In the genomic region with DNA sequence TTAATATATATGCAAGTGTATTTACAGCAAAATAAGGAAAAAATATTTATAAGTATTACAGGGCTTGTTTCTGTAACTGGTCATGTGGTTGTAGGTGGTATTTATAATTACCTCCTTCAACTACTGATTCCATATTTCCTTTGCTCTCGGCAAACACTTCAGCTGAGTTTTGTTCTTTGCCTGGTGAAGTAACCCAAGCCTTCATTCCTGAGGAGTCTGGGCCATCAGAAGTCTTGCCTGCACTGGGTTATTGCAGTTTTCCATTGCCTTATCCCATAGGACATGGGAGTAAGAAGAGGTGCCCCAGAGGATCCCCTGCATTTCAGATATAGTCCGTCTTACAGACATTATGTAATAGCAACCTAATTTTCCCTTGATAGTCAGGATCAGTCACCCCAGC, we compare ENCODE assay signal across 37 cellular contexts. TPM values are rescaled to one million over a fixed set of nuclear protein-coding genes. Genes with fewer than 3 reads are reported as not detected.
"Had no signal": no experiment of that assay in that cellular context is flagged by ENCODE, and none has a peak within 500 bp of the region (broad histone marks: within the 10 kb centered on the region; RNA-seq: fewer than 3 reads in every experiment).

No MANE protein-coding gene starts in this region.

- H3K36me3 Mint-ChIP-seq: activated naive CD4-positive, alpha-beta T cell treated with anti-CD3 and anti-CD28 coated beads, Interleukin-2, amount 10 ng/mL, durations not matched to agents 7 days and 5 days; activated naive CD4-positive, alpha-beta T cell treated with anti-CD3 and anti-CD28 coated beads, Interleukin-2, amount 50 U/mL, for 24 hours; activated naive CD4-positive, alpha-beta T cell treated with anti-CD3 and anti-CD28 coated beads, Interleukin-2, amount 50 U/mL, for 72 hours; activated naive CD8-positive, alpha-beta T cell; activated naive CD8-positive, alpha-beta T cell treated with anti-CD3 and anti-CD28 coated beads for 36 hours; activated naive CD8-positive, alpha-beta T cell treated with anti-CD3 and anti-CD28 coated beads, Interleukin-2, amount 10 ng/mL, durations not matched to agents 7 days and 5 days had no signal

- H3K27me3 Mint-ChIP-seq: activated naive CD4-positive, alpha-beta T cell treated with anti-CD3 and anti-CD28 coated beads, Interleukin-2, amount 10 ng/mL, durations not matched to agents 7 days and 5 days; brain had no signal

- DNase-seq: activated effector memory CD4-positive, alpha-beta T cell treated with anti-CD3 and anti-CD28 coated beads, Interleukin-2, amount 50 U/mL, for 16 hours; activated effector memory CD4-positive, alpha-beta T cell treated with Interleukin-2 at 50 U/mL for 16 hours; activated gamma-delta T cell; activated gamma-delta T cell treated with Interleukin-2 at 50 U/mL for 16 hours; activated naive CD4-positive, alpha-beta T cell; activated naive CD4-positive, alpha-beta T cell treated with anti-CD3 and anti-CD28 coated beads for 36 hours; activated naive CD4-positive, alpha-beta T cell treated with anti-CD3 and anti-CD28 coated beads, Interleukin-2, amount 10 ng/mL, durations not matched to agents 7 days and 5 days; activated naive CD4-positive, alpha-beta T cell treated with anti-CD3 and anti-CD28 coated beads, Interleukin-2, amount 50 U/mL, for 16 hours; activated naive CD4-positive, alpha-beta T cell treated with Interleukin-2 at 50 U/mL for 16 hours; activated naive CD8-positive, alpha-beta T cell treated with anti-CD3 and anti-CD28 coated beads for 36 hours; activated naive CD8-positive, alpha-beta T cell treated with anti-CD3 and anti-CD28 coated beads, Interleukin-2, amount 10 ng/mL, durations not matched to agents 7 days and 5 days; activated naive CD8-positive, alpha-beta T cell treated with anti-CD3 and anti-CD28 coated beads, Interleukin-2, amount 50 U/mL, for 24 hours; activated T-cell treated with anti-CD3 and anti-CD28 coated beads for 4 hours; activated T-cell treated with anti-CD3 and anti-CD28 coated beads, Interleukin-2, amount 50 U/mL, for 1 hour; activated T-cell treated with anti-CD3 and anti-CD28 coated beads, Interleukin-2, amount 50 U/mL, for 24 hours; activated T-cell treated with anti-CD3 and anti-CD28 coated beads, Interleukin-2, amount 50 U/mL, for 4 hours; activated T-cell treated with anti-CD3 and anti-CD28 coated beads, Interleukin-2, amount 50 U/mL, for 48 hours; activated T-cell treated with anti-CD3 and anti-CD28 coated beads, Interleukin-2, amount 50 U/mL, for 72 hours; adrenal gland; amniotic stem cell; amygdala; aorta; body of pancreas; brain microvascular endothelial cell; central memory CD4-positive, alpha-beta T cell; cerebellar nuclear complex had no signal

- H3K9me3 ChIP-seq: adrenal gland, ascending aorta, body of pancreas, breast epithelium had no signal

- H3K4me1 Mint-ChIP-seq: activated naive CD4-positive, alpha-beta T cell treated with anti-CD3 and anti-CD28 coated beads, Interleukin-2, amount 10 ng/mL, durations not matched to agents 7 days and 5 days; activated naive CD4-positive, alpha-beta T cell treated with anti-CD3 and anti-CD28 coated beads, Interleukin-2, amount 50 U/mL, for 24 hours; activated naive CD8-positive, alpha-beta T cell treated with anti-CD3 and anti-CD28 coated beads for 36 hours; activated naive CD8-positive, alpha-beta T cell treated with anti-CD3 and anti-CD28 coated beads, Interleukin-2, amount 10 ng/mL, durations not matched to agents 7 days and 5 days; activated naive CD8-positive, alpha-beta T cell treated with anti-CD3 and anti-CD28 coated beads, Interleukin-2, amount 50 U/mL, for 24 hours; activated T-helper 17 cell treated with anti-CD3 and anti-CD28 coated beads, Interleukin-2, amount 50 U/mL, for 72 hours; central memory CD8-positive, alpha-beta T cell had no signal

- H3K4me1 ChIP-seq: adrenal gland, ascending aorta, body of pancreas, breast epithelium had no signal

- ATAC-seq: activated naive CD4-positive, alpha-beta T cell treated with anti-CD3 and anti-CD28 coated beads, Interleukin-2, amount 50 U/mL, for 72 hours; activated naive CD8-positive, alpha-beta T cell treated with anti-CD3 and anti-CD28 coated beads, Interleukin-2, amount 50 U/mL, for 24 hours; activated T-cell treated with anti-CD3 and anti-CD28 coated beads, Interleukin-2, amount 50 U/mL, for 4 hours; activated T-cell treated with anti-CD3 and anti-CD28 coated beads, Interleukin-2, amount 50 U/mL, for 72 hours; activated T-helper 17 cell treated with anti-CD3 and anti-CD28 coated beads, Interleukin-2, amount 50 U/mL, for 72 hours; body of pancreas had no signal

- H3K36me3 ChIP-seq: adrenal gland, ascending aorta, brain microvascular endothelial cell, breast epithelium, cardiac muscle cell had no signal

- H3K9me3 Mint-ChIP-seq: activated naive CD4-positive, alpha-beta T cell treated with anti-CD3 and anti-CD28 coated beads for 36 hours; activated naive CD4-positive, alpha-beta T cell treated with anti-CD3 and anti-CD28 coated beads, Interleukin-2, amount 10 ng/mL, durations not matched to agents 7 days and 5 days; activated naive CD4-positive, alpha-beta T cell treated with anti-CD3 and anti-CD28 coated beads, Interleukin-2, amount 50 U/mL, for 24 hours; activated naive CD4-positive, alpha-beta T cell treated with anti-CD3 and anti-CD28 coated beads, Interleukin-2, amount 50 U/mL, for 72 hours; activated naive CD8-positive, alpha-beta T cell treated with anti-CD3 and anti-CD28 coated beads for 36 hours; activated naive CD8-positive, alpha-beta T cell treated with anti-CD3 and anti-CD28 coated beads, Interleukin-2, amount 10 ng/mL, durations not matched to agents 7 days and 5 days; activated naive CD8-positive, alpha-beta T cell treated with anti-CD3 and anti-CD28 coated beads, Interleukin-2, amount 50 U/mL, for 24 hours; activated T-cell treated with anti-CD3 and anti-CD28 coated beads, Interleukin-2, amount 50 U/mL, for 24 hours; activated T-cell treated with anti-CD3 and anti-CD28 coated beads, Interleukin-2, amount 50 U/mL, for 4 hours; activated T-cell treated with anti-CD3 and anti-CD28 coated beads, Interleukin-2, amount 50 U/mL, for 72 hours; activated T-helper 1 cell treated with anti-CD3 and anti-CD28 coated beads, Interleukin-12 subunit alpha, Interleukin-12 subunit beta, Interleukin-2, Interleukin-4 antibody, amounts not matched to agents 30 ng/mL and 10 ng/mL and 1 ng/mL, durations not matched to agents 14 hours and 24 hours and 36 hours; activated T-helper 17 cell treated with anti-CD3 and anti-CD28 coated beads, Interleukin-2, amount 50 U/mL, for 72 hours; activated T-helper 2 cell treated with anti-CD3 and anti-CD28 coated beads, Interferon-gamma antibody, Interleukin-2, Interleukin-4, amounts not matched to agents 10 μg/mL and 5 μg/mL and 100 μg/mL, durations not matched to agents 14 hours and 24 hours and 36 hours; central memory CD8-positive, alpha-beta T cell had no signal

- H3K4me3 Mint-ChIP-seq: activated naive CD4-positive, alpha-beta T cell treated with anti-CD3 and anti-CD28 coated beads for 36 hours; activated naive CD4-positive, alpha-beta T cell treated with anti-CD3 and anti-CD28 coated beads, Interleukin-2, amount 10 ng/mL, durations not matched to agents 7 days and 5 days; activated naive CD4-positive, alpha-beta T cell treated with anti-CD3 and anti-CD28 coated beads, Interleukin-2, amount 50 U/mL, for 24 hours; activated naive CD8-positive, alpha-beta T cell; activated naive CD8-positive, alpha-beta T cell treated with anti-CD3 and anti-CD28 coated beads for 36 hours; activated naive CD8-positive, alpha-beta T cell treated with anti-CD3 and anti-CD28 coated beads, Interleukin-2, amount 10 ng/mL, durations not matched to agents 7 days and 5 days; activated naive CD8-positive, alpha-beta T cell treated with anti-CD3 and anti-CD28 coated beads, Interleukin-2, amount 50 U/mL, for 24 hours; activated T-cell treated with anti-CD3 and anti-CD28 coated beads, Interleukin-2, amount 50 U/mL, for 24 hours; activated T-cell treated with anti-CD3 and anti-CD28 coated beads, Interleukin-2, amount 50 U/mL, for 4 hours; activated T-cell treated with anti-CD3 and anti-CD28 coated beads, Interleukin-2, amount 50 U/mL, for 72 hours; activated T-helper 1 cell treated with anti-CD3 and anti-CD28 coated beads, Interleukin-12 subunit alpha, Interleukin-12 subunit beta, Interleukin-2, Interleukin-4 antibody, amounts not matched to agents 30 ng/mL and 10 ng/mL and 1 ng/mL, durations not matched to agents 14 hours and 24 hours and 36 hours; activated T-helper 17 cell treated with anti-CD3 and anti-CD28 coated beads, Interleukin-2, amount 50 U/mL, for 72 hours; central memory CD8-positive, alpha-beta T cell had no signal

- H3K4me3 ChIP-seq: adrenal gland, ascending aorta, body of pancreas, breast epithelium, cardiac muscle cell had no signal

- H3K27me3 ChIP-seq: adrenal gland, ascending aorta, body of pancreas, brain microvascular endothelial cell, breast epithelium, cardiac muscle cell had no signal

- H3K27ac Mint-ChIP-seq: activated naive CD4-positive, alpha-beta T cell treated with anti-CD3 and anti-CD28 coated beads for 36 hours; activated naive CD4-positive, alpha-beta T cell treated with anti-CD3 and anti-CD28 coated beads, Interleukin-2, amount 10 ng/mL, durations not matched to agents 7 days and 5 days; activated naive CD4-positive, alpha-beta T cell treated with anti-CD3 and anti-CD28 coated beads, Interleukin-2, amount 50 U/mL, for 24 hours; activated naive CD4-positive, alpha-beta T cell treated with anti-CD3 and anti-CD28 coated beads, Interleukin-2, amount 50 U/mL, for 72 hours; activated naive CD8-positive, alpha-beta T cell; activated naive CD8-positive, alpha-beta T cell treated with anti-CD3 and anti-CD28 coated beads for 36 hours; activated naive CD8-positive, alpha-beta T cell treated with anti-CD3 and anti-CD28 coated beads, Interleukin-2, amount 10 ng/mL, durations not matched to agents 7 days and 5 days; activated naive CD8-positive, alpha-beta T cell treated with anti-CD3 and anti-CD28 coated beads, Interleukin-2, amount 50 U/mL, for 24 hours; activated T-cell treated with anti-CD3 and anti-CD28 coated beads, Interleukin-2, amount 50 U/mL, for 24 hours; activated T-cell treated with anti-CD3 and anti-CD28 coated beads, Interleukin-2, amount 50 U/mL, for 72 hours; activated T-helper 1 cell treated with anti-CD3 and anti-CD28 coated beads, Interleukin-12 subunit alpha, Interleukin-12 subunit beta, Interleukin-2, Interleukin-4 antibody, amounts not matched to agents 30 ng/mL and 10 ng/mL and 1 ng/mL, durations not matched to agents 14 hours and 24 hours and 36 hours; activated T-helper 17 cell treated with anti-CD3 and anti-CD28 coated beads, Interleukin-2, amount 50 U/mL, for 72 hours; activated T-helper 2 cell treated with anti-CD3 and anti-CD28 coated beads, Interferon-gamma antibody, Interleukin-2, Interleukin-4, amounts not matched to agents 10 μg/mL and 5 μg/mL and 100 μg/mL, durations not matched to agents 14 hours and 24 hours and 36 hours had no signal

- H3K27ac ChIP-seq: adrenal gland, ascending aorta, body of pancreas, brain microvascular endothelial cell, breast epithelium, cardiac muscle cell had no signal

RNA-seq across cellular contexts. Expression of a gene that starts 23.8 kb away (rescaled TPM):
- total RNA-seq: activated naive CD4-positive, alpha-beta T cell treated with anti-CD3 and anti-CD28 coated beads for 36 hours; activated naive CD4-positive, alpha-beta T cell treated with anti-CD3 and anti-CD28 coated beads, Interleukin-2, amount 50 U/mL, for 72 hours; activated naive CD8-positive, alpha-beta T cell treated with anti-CD3 and anti-CD28 coated beads for 36 hours; activated naive CD8-positive, alpha-beta T cell treated with anti-CD3 and anti-CD28 coated beads, Interleukin-2, amount 10 ng/mL, durations not matched to agents 7 days and 5 days; activated T-helper 1 cell treated with anti-CD3 and anti-CD28 coated beads, Interleukin-12 subunit alpha, Interleukin-12 subunit beta, Interleukin-2, Interleukin-4 antibody, amounts not matched to agents 30 ng/mL and 10 ng/mL and 1 ng/mL, durations not matched to agents 14 hours and 24 hours and 36 hours; activated T-helper 2 cell treated with anti-CD3 and anti-CD28 coated beads, Interferon-gamma antibody, Interleukin-2, Interleukin-4, amounts not matched to agents 10 μg/mL and 5 μg/mL and 100 μg/mL, durations not matched to agents 14 hours and 24 hours and 36 hours had no signal
